ENCODE assay signal across 8 cellular contexts in the genomic region with DNA sequence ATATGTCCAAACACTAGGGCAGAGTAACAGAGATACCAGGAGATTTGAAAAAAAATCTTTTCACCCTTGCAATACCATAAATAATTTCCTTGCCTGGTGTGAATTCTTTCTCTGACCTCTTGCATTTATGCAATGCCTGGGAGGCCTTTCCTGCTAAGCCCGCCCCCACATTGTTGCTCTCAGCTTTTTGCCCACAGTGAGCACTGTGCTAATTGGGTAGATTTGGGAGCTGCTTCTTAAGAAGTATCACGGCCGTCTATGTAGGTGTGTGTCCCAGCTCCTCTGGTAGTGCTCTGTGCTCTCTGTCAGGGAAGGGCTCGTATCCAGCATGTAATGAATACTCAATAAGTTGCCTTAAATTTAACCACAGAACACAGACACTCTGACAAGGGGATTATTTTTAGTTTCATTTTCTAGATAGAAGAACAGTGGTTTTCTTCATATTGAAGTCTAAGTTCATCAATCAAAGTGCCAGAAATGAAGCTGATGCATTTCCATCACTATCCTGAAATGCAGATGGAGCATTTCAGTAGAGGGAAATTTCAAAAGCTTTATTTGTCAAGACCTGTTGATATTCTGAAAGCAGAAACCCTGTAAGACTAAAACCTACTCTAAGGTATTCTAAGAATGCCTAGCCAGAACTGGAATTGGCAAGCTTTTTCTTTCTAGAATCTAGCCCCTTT. TPM values are rescaled to one million over a fixed set of nuclear protein-coding genes. Genes with fewer than 3 reads are reported as not detected.
A peak's percentile ranks its signal among the peaks of the same experiment; 100 is the strongest.
DNase-seq lines count a peak whose midpoint lies in the region; ATAC-seq and TF ChIP-seq lines count a peak whose summit lies in the region.

No MANE protein-coding gene starts in this region.

- ATAC-seq in GM19468 (IDR thresholded peaks at IDR 0.05; ENCODE audit: extremely low read depth, unreplicated experiment) (peak; percentile 28), HG03558 (IDR thresholded peaks at IDR 0.05; ENCODE audit: extremely low read depth, unreplicated experiment) (peak; percentile 19)
- ATAC-seq in activated naive CD4-positive, alpha-beta T cell treated with anti-CD3 and anti-CD28 coated beads, Interleukin-2, amount 50 U/mL, for 72 hours: peak; percentile 14 to 15

- H3K4me1 ChIP-seq in transverse colon: peaks cover 0 to 31% (median 7%) of the 10 kb centered on the region in 4 donors

- peaks cover 24 to 30% of the 10 kb centered on the region in 2 donors for H3K36me3 Mint-ChIP-seq in activated naive CD4-positive, alpha-beta T cell treated with anti-CD3 and anti-CD28 coated beads, Interleukin-2, amount 50 U/mL, for 72 hours

- TF ChIP-seq POLR2A in transverse colon (IDR thresholded peaks at IDR 0.05): no peak

- intact Hi-C loops in transverse colon (cut with DNase I; ENCODE audit: low total_unique reads): no loop called here

- CTCF ChIA-PET in HEK293T (lab: Yijun Ruan, JAX): no interaction called here

- no peaks in the 10 kb centered on the region for H3K9me3 ChIP-seq in transverse colon

- H3K27ac ChIP-seq in transverse colon: peak overlapping the region; percentile 27 to 41 (median 34)

- no peak for TF ChIP-seq CTCF in transverse colon (IDR thresholded peaks at IDR 0.05)

- no peak overlapping the region for H3K4me3 ChIP-seq in transverse colon

- TF ChIP-seq EP300 in transverse colon (IDR thresholded peaks at IDR 0.05; ENCODE audit: low read depth): no peak

- no peaks in the 10 kb centered on the region for H3K27me3 ChIP-seq in transverse colon

- H3K9me3 Mint-ChIP-seq in activated naive CD4-positive, alpha-beta T cell treated with anti-CD3 and anti-CD28 coated beads, Interleukin-2, amount 50 U/mL, for 72 hours: peaks cover 3 to 7% of the 10 kb centered on the region in 2 donors

- no peaks in the 10 kb centered on the region for H3K36me3 ChIP-seq in transverse colon

- DNase-seq in ELF-1 (ENCODE audit: low read depth, low spot score) (peak; percentile 61), inferior parietal cortex (ENCODE audit: extremely low spot score) (peak; percentile 23), transverse colon (peak; percentile 13), NCI-H2029 treated with DMSO at 0.1 percent for 48 hours (lab: John Stamatoyannopoulos, UW) (no peak), HEK293T (ENCODE audit: extremely low spot score) (no peak)
- no peak for DNase-seq in activated naive CD4-positive, alpha-beta T cell treated with anti-CD3 and anti-CD28 coated beads, Interleukin-2, amount 50 U/mL, for 72 hours (ENCODE audit: low spot score in 2 of 2)

- in situ Hi-C loops in transverse colon (cut with MboI; ENCODE audit: low pct_ligation_motif_present in 1 of 4, low pct_unique_long_range_greater_than_20kb in 1 of 4, low sequenced_read_pairs in 3 of 4): no loop called here

- WGBS in transverse colon (ENCODE audit: low coverage in 1 of 2), 2 donors: 36 to 41% methylated on average over 4 of the region's 4 CpGs

- H3K27ac Mint-ChIP-seq in activated naive CD4-positive, alpha-beta T cell treated with anti-CD3 and anti-CD28 coated beads, Interleukin-2, amount 50 U/mL, for 72 hours: peak overlapping the region; percentile 89 to 90

- POLR2A ChIA-PET in HEK293T (lab: Yijun Ruan, JAX): interaction anchor here (1.3 kb wide), 1 partner anchor 42 kb away, joined by 3 read pairs; no protein-coding TSS in a partner anchor

TF ChIP-seq in HEK293T, 16 proteins besides CTCF, POLR2A, EP300 and RAD21:
- TF ChIP-seq ZNF384 (IDR thresholded peaks at IDR 0.05) (no peak), FOXM1 (IDR thresholded peaks at IDR 0.05; ENCODE audit: borderline replicate concordance) (no peak), HDGF (IDR thresholded peaks at IDR 0.05; ENCODE audit: borderline replicate concordance) (no peak), ARNT (IDR thresholded peaks at IDR 0.05) (no peak), CTBP1 (IDR thresholded peaks at IDR 0.05; ENCODE audit: borderline replicate concordance) (no peak), SUZ12 (IDR thresholded peaks at IDR 0.05) (no peak), SP1 (IDR thresholded peaks at IDR 0.05) (no peak)

RNA-seq across cellular contexts. Expression of a gene that starts 54.5 kb away (rescaled TPM):
- 10 to 100 TPM; 38.5 to 41.3 TPM for total RNA-seq in activated naive CD4-positive, alpha-beta T cell treated with anti-CD3 and anti-CD28 coated beads, Interleukin-2, amount 50 U/mL, for 72 hours
- 10 to 100 TPM in 1 of 4 donors, 1 to 10 TPM in 3; 5.3 to 10.5 (median 8.7) TPM for total RNA-seq in transverse colon

Comparison
In these comparisons a context has a peak if more than half of its experiments do, and no peak if none do; other contexts are left out.
1. DNase-seq: peak in ELF-1 (single experiment), inferior parietal cortex (single experiment) and transverse colon (single experiment); none in activated naive CD4-positive, alpha-beta T cell treated with anti-CD3 and anti-CD28 coated beads, Interleukin-2, amount 50 U/mL, for 72 hours (0 of 2), NCI-H2029 treated with DMSO at 0.1 percent for 48 hours (single experiment) and HEK293T (single experiment).
2. Peak in every context shown above with its lines, with median percentiles within 50 percentile points of each other: ATAC-seq.